In genomic region chr2:97005353-97005752, GRCh38 we compare ENCODE assay signal across 10 cellular contexts. TPM values are rescaled to one million over a fixed set of nuclear protein-coding genes. Genes with fewer than 3 reads are reported as not detected.
DNase-seq lines count a peak whose midpoint lies in the region; TF ChIP-seq lines count a peak whose summit lies in the region.
"Had no signal": no experiment of that assay in that cellular context is flagged by ENCODE, and none has a peak within 500 bp of the region (broad histone marks: within the 10 kb centered on the region; RNA-seq: fewer than 3 reads in every experiment).

No MANE protein-coding gene starts in this region.

- no peak overlapping the region for H3K4me2 ChIP-seq in smooth muscle cell

- TF ChIP-seq POLR2A in NB4 (IDR thresholded peaks at IDR 0.05; ENCODE audit: extremely low read depth, insufficient read length) = no peak

- H3K27me3 ChIP-seq in smooth muscle cell (ENCODE audit: low read depth) = peaks cover 28% of the 10 kb centered on the region

- H3K4me3 ChIP-seq in NB4 (ENCODE audit: low read depth, low read length) (no peak overlapping the region), choroid plexus epithelial cell (ENCODE audit: low read depth, low read length) (no peak overlapping the region), smooth muscle cell (no peak overlapping the region)

- DNase-seq in activated CD4-positive, alpha-beta T cell treated with anti-CD3 and anti-CD28 coated beads for 48 hours = peak; percentile 6
- no peak for DNase-seq in activated CD4-positive, alpha-beta T cell treated with anti-CD3 and anti-CD28 coated beads for 1 hour
- peak; percentile 31 for DNase-seq in NB4 (ENCODE audit: low read depth)
- DNase-seq in choroid plexus epithelial cell (ENCODE audit: low read depth) = peak; percentile 8
- DNase-seq in smooth muscle cell (lab: John Stamatoyannopoulos, UW; ENCODE audit: unreplicated experiment) = no peak
- DNase-seq in iPS-NIHi7 (ENCODE audit: extremely low spot score) = no peak
- no peak for DNase-seq in activated T-cell treated with anti-CD3 and anti-CD28 coated beads, Interleukin-2, amount 50 U/mL, for 48 hours
- DNase-seq in activated CD4-positive, CD25-positive, alpha-beta regulatory T cell (lab: John Stamatoyannopoulos, UW) = no peak
- DNase-seq: NCI-H1092 treated with DMSO at 0.1 percent for 48 hours had no signal

- H3K9ac ChIP-seq in smooth muscle cell (ENCODE audit: low read depth) = no peak overlapping the region

- H3K79me2 ChIP-seq in smooth muscle cell (ENCODE audit: low read depth) = no peaks in the 10 kb centered on the region

- no peaks in the 10 kb centered on the region for H3K36me3 ChIP-seq in smooth muscle cell (ENCODE audit: low read depth)

- H2AFZ ChIP-seq in smooth muscle cell (ENCODE audit: low read depth) = no peak overlapping the region

- H3F3A ChIP-seq in smooth muscle cell (ENCODE audit: low read depth) = no peaks in the 10 kb centered on the region

- no peaks in the 10 kb centered on the region for H4K20me1 ChIP-seq in smooth muscle cell (ENCODE audit: low read depth)

- TF ChIP-seq CTCF in NB4 (IDR thresholded peaks at IDR 0.05; ENCODE audit: low read depth, low read length) = peak; percentile 55
- peak; percentile 43 for TF ChIP-seq CTCF in choroid plexus epithelial cell (conservative IDR thresholded peaks at IDR 0.05; ENCODE audit: low read depth, low read length)
- TF ChIP-seq CTCF in smooth muscle cell (IDR thresholded peaks at IDR 0.05; ENCODE audit: borderline replicate concordance, insufficient read depth, poor library complexity, severe bottlenecking) = peak; percentile 30

- H3K9me3 ChIP-seq in smooth muscle cell (replicated peaks; ENCODE audit: low read depth) = no peaks in the 10 kb centered on the region

- H3K27ac ChIP-seq in smooth muscle cell (ENCODE audit: low read depth) = no peak overlapping the region

- H3K4me1 ChIP-seq in smooth muscle cell (ENCODE audit: low read depth) = no peaks in the 10 kb centered on the region

RNA-seq across cellular contexts. Expression of gene FAM178B, which starts 19.0 kb away (rescaled TPM):
- total RNA-seq in smooth muscle cell = 7.9 TPM in 1 of 2 replicates, not detected in the other
- 3.5 and 6.2 TPM in 2 replicates for polyA plus RNA-seq in smooth muscle cell
- total RNA-seq: lung microvascular endothelial cell had no signal

Comparison
In these comparisons a context has a peak if more than half of its experiments do, and no peak if none do; other contexts are left out.
1. DNase-seq: peak in activated CD4-positive, alpha-beta T cell treated with anti-CD3 and anti-CD28 coated beads for 48 hours (single experiment), NB4 (single experiment) and choroid plexus epithelial cell (single experiment); none in activated CD4-positive, alpha-beta T cell treated with anti-CD3 and anti-CD28 coated beads for 1 hour (single experiment), smooth muscle cell (single experiment), iPS-NIHi7 (single experiment), activated T-cell treated with anti-CD3 and anti-CD28 coated beads, Interleukin-2, amount 50 U/mL, for 48 hours (0 of 2) and activated CD4-positive, CD25-positive, alpha-beta regulatory T cell (0 of 4).
2. Peak in every context shown above with its lines, with median percentiles within 50 percentile points of each other: CTCF ChIP-seq.